Comparison of ENCODE assay signal across 21 cellular contexts in genomic region chr1:119879517-119879916, GRCh38. TPM values are rescaled to one million over a fixed set of nuclear protein-coding genes. Genes with fewer than 3 reads are reported as not detected.
"Had no signal": no experiment of that assay in that cellular context is flagged by ENCODE, and none has a peak within 500 bp of the region (broad histone marks: within the 10 kb centered on the region; RNA-seq: fewer than 3 reads in every experiment).

No MANE protein-coding gene starts in this region.

RNA-seq across cellular contexts. Expression of gene ADAM30, which starts 16.8 kb away (rescaled TPM):
- total RNA-seq: activated CD4-positive, alpha-beta memory T cell treated with anti-CD3 and anti-CD28 coated beads for 36 hours; activated CD4-positive, alpha-beta T cell treated with anti-CD3 and anti-CD28 coated beads for 36 hours; activated CD8-positive, alpha-beta memory T cell treated with anti-CD3 and anti-CD28 coated beads for 36 hours; activated CD8-positive, alpha-beta T cell treated with anti-CD3 and anti-CD28 coated beads for 36 hours; activated naive CD4-positive, alpha-beta T cell treated with anti-CD3 and anti-CD28 coated beads for 36 hours; activated naive CD4-positive, alpha-beta T cell treated with anti-CD3 and anti-CD28 coated beads, Interleukin-2, amount 50 U/mL, for 72 hours; activated naive CD8-positive, alpha-beta T cell treated with anti-CD3 and anti-CD28 coated beads for 36 hours; activated T-cell treated with anti-CD3 and anti-CD28 coated beads, Interleukin-2, amount 50 U/mL, for 4 hours; activated T-cell treated with anti-CD3 and anti-CD28 coated beads, Interleukin-2, amount 50 U/mL, for 72 hours; activated T-helper 1 cell treated with anti-CD3 and anti-CD28 coated beads, Interleukin-12 subunit alpha, Interleukin-12 subunit beta, Interleukin-2, Interleukin-4 antibody, amounts not matched to agents 30 ng/mL and 10 ng/mL and 1 ng/mL, durations not matched to agents 14 hours and 24 hours and 36 hours; activated T-helper 17 cell treated with anti-CD3 and anti-CD28 coated beads, Interleukin-2, amount 50 U/mL, for 72 hours; adrenal gland; aorta; astrocyte; body of pancreas; breast epithelium; T-cell; T-helper 1 cell treated with Interleukin-12 subunit alpha and Interleukin-12 subunit beta and Interleukin-4 antibody, amounts not matched to agents 30 ng/mL and 1 ng/mL, for 36 hours; T-helper 17 cell; T-helper 2 cell treated with Interferon-gamma antibody and Interleukin-4, amounts not matched to agents 100 ng/mL and 5 ng/mL, for 36 hours; WTC11 had no signal
- polyA plus RNA-seq: adrenal gland, aorta had no signal
